Comparison of ENCODE assay signal across 21 cellular contexts in genomic region chr2:33058716-33059451, GRCh38.
DNase-seq lines count a peak whose midpoint lies in the region; ATAC-seq and TF ChIP-seq lines count a peak whose summit lies in the region.
"Had no signal": no experiment of that assay in that cellular context is flagged by ENCODE, and none has a peak within 500 bp of the region (broad histone marks: within the 10 kb centered on the region; RNA-seq: fewer than 3 reads in every experiment).

No MANE protein-coding gene starts in this region.

- no peaks in the 10 kb centered on the region for H3K36me3 ChIP-seq in testis (ENCODE audit: low read depth, missing control alignments)
- H3K36me3 ChIP-seq: esophagus squamous epithelium, thyroid gland had no signal

- intact Hi-C loops in testis (cut with DNase I; ENCODE audit: low total_unique reads) = no loop called here

- TF ChIP-seq POLR2A in testis (IDR thresholded peaks at IDR 0.05) = no peak

- DNase-seq in NCI-H1417 (lab: John Stamatoyannopoulos, UW) = peak; percentile 24 to 96 (median 74)
- DNase-seq in NCI-H1417 treated with DMSO at 0.1 percent for 48 hours (lab: John Stamatoyannopoulos, UW) = no peak
- DNase-seq in NCI-H446 (lab: John Stamatoyannopoulos, UW) = peak; percentile 37 to 41
- DNase-seq in left kidney (ENCODE audit: low read depth, low spot score) = peak; percentile 95
- no peak for DNase-seq in testis
- no peak for DNase-seq in foreskin melanocyte
- no peak for DNase-seq in ACHN
- DNase-seq: activated CD4-positive, alpha-beta T cell treated with anti-CD3 and anti-CD28 coated beads, Interleukin-2, amount 10 ng/mL, durations not matched to agents 7 days and 5 days; activated naive CD4-positive, alpha-beta T cell treated with anti-CD3 and anti-CD28 coated beads, Interleukin-2, amount 50 U/mL, for 16 hours; activated T-cell treated with anti-CD3 and anti-CD28 coated beads for 4 hours; body of pancreas; DND-41; dorsolateral prefrontal cortex; esophagus squamous epithelium; hippocampal formation; midbrain; NCI-H345; stimulated activated CD4-positive, alpha-beta T cell treated with anti-CD3 and anti-CD28 coated beads, Interleukin-4, amount 100 ng/mL, for 4 hours; thyroid gland had no signal

- H3K9me3 ChIP-seq in testis = no peaks in the 10 kb centered on the region
- H3K9me3 ChIP-seq: esophagus squamous epithelium, thyroid gland had no signal

- H3K4me3 ChIP-seq in testis = no peak overlapping the region
- H3K4me3 ChIP-seq: body of pancreas, dorsolateral prefrontal cortex, esophagus squamous epithelium, skin epidermis, thyroid gland had no signal

- no peak for ATAC-seq in HG02973 (IDR thresholded peaks at IDR 0.05; ENCODE audit: unreplicated experiment)
- ATAC-seq: body of pancreas had no signal

- no peaks in the 10 kb centered on the region for H3K27me3 ChIP-seq in testis
- H3K27me3 ChIP-seq: body of pancreas, dorsolateral prefrontal cortex, esophagus squamous epithelium, thyroid gland had no signal

- TF ChIP-seq CTCF in testis (IDR thresholded peaks at IDR 0.05) = no peak

- WGBS in testis, 2 donors = 75 to 86% methylated on average over 8 of the region's 8 CpGs

- in situ Hi-C loops in ACHN (cut with HindIII; ENCODE audit: low pct_ligation_motif_present, low pct_unique_long_range_greater_than_20kb, low sequenced_read_pairs) = no loop called here

- H3K27ac ChIP-seq in testis = peak overlapping the region; percentile 28 to 55
- H3K27ac ChIP-seq: dorsolateral prefrontal cortex, skin epidermis, thyroid gland had no signal

- H3K4me1 ChIP-seq in testis = peaks cover 14% of the 10 kb centered on the region
- H3K4me1 ChIP-seq: esophagus squamous epithelium, thyroid gland had no signal

Comparison
In these comparisons a context has a peak if more than half of its experiments do, and no peak if none do; other contexts are left out.
1. DNase-seq: peak in NCI-H1417 (3 of 3), NCI-H446 (2 of 2) and left kidney (single experiment); none in NCI-H1417 treated with DMSO at 0.1 percent for 48 hours (single experiment), testis (single experiment), foreskin melanocyte (single experiment) and ACHN (single experiment).